ENCODE assay signal across 8 cellular contexts in the genomic region with DNA sequence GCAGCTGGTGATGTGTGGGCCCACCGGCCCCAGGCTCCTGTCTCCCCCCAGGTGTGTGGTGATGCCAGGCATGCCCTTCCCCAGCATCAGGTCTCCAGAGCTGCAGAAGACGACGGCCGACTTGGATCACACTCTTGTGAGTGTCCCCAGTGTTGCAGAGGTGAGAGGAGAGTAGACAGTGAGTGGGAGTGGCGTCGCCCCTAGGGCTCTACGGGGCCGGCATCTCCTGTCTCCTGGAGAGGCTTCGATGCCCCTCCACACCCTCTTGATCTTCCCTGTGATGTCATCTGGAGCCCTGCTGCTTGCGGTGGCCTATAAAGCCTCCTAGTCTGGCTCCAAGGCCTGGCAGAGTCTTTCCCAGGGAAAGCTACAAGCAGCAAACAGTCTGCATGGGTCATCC.
DNase-seq lines count a peak whose midpoint lies in the region; ATAC-seq and TF ChIP-seq lines count a peak whose summit lies in the region.
"Not testable (repeated sequence)": the region's sequence is repeated elsewhere in the genome, so short reads cannot be mapped to it uniquely, and the experiment has no call there.

No MANE protein-coding gene starts in this region.

- not testable (repeated sequence) for H3K27me3 Mint-ChIP-seq in activated naive CD8-positive, alpha-beta T cell treated with anti-CD3 and anti-CD28 coated beads, Interleukin-2, amount 10 ng/mL, durations not matched to agents 7 days and 5 days

- WGBS in sigmoid colon, 2 donors = 96 to 97% methylated on average over 6 of the region's 10 CpGs

- H3K27me3 ChIP-seq in DND-41 (ENCODE audit: insufficient read depth, low read length, poor library complexity); left lung; sigmoid colon; tibial artery: not testable (repeated sequence)

- TF ChIP-seq POLR2A in sigmoid colon (IDR thresholded peaks at IDR 0.05) = not testable (repeated sequence)

- not testable (repeated sequence) for H3K4me1 ChIP-seq in DND-41 (ENCODE audit: insufficient read depth, low read length); left lung; mucosa of descending colon (ENCODE audit: low read depth); sigmoid colon; tibial artery

- not testable (repeated sequence) for H3K4me2 ChIP-seq in DND-41 (ENCODE audit: insufficient read depth, low read length)

- H2AFZ ChIP-seq in DND-41 (ENCODE audit: low read depth, low read length) = not testable (repeated sequence)

- not testable (repeated sequence) for H3K79me2 ChIP-seq in DND-41 (ENCODE audit: insufficient read depth, low read length)

- H3K27ac Mint-ChIP-seq in activated naive CD8-positive, alpha-beta T cell treated with anti-CD3 and anti-CD28 coated beads, Interleukin-2, amount 10 ng/mL, durations not matched to agents 7 days and 5 days = not testable (repeated sequence)

- TF ChIP-seq EP300 in sigmoid colon (IDR thresholded peaks at IDR 0.05) = not testable (repeated sequence)

- not testable (repeated sequence) for H3K27ac ChIP-seq in DND-41 (ENCODE audit: low read length); left lung; sigmoid colon; tibial artery

- intact Hi-C loops in Right ventricle myocardium inferior (cut with DNase I); left lung (cut with DNase I); mucosa of descending colon (cut with DNase I, micrococcal nuclease); sigmoid colon (cut with DNase I); tibial artery (cut with DNase I; ENCODE audit: low total_unique reads): not testable (repeated sequence)

- POLR2A ChIA-PET in activated naive CD8-positive, alpha-beta T cell treated with anti-CD3 and anti-CD28 coated beads, Interleukin-2, amount 10 ng/mL, durations not matched to agents 7 days and 5 days (lab: Charles Lee) = not testable (repeated sequence)

- not testable (repeated sequence) for TF ChIP-seq CTCF in DND-41 (IDR thresholded peaks at IDR 0.05; ENCODE audit: borderline replicate concordance, extremely low read depth, low read length, poor library complexity, severe bottlenecking); left lung (IDR thresholded peaks at IDR 0.05); mucosa of descending colon (IDR thresholded peaks at IDR 0.05); sigmoid colon (IDR thresholded peaks at IDR 0.05); tibial artery (IDR thresholded peaks at IDR 0.05)

- not testable (repeated sequence) for H3K4me3 ChIP-seq in DND-41 (ENCODE audit: low read depth in 1 of 2, low read length in 2 of 2); left lung; mucosa of descending colon; sigmoid colon; tibial artery

- H3K9me3 Mint-ChIP-seq in activated naive CD8-positive, alpha-beta T cell treated with anti-CD3 and anti-CD28 coated beads, Interleukin-2, amount 10 ng/mL, durations not matched to agents 7 days and 5 days = not testable (repeated sequence)

- not testable (repeated sequence) for H3K4me3 Mint-ChIP-seq in activated naive CD8-positive, alpha-beta T cell treated with anti-CD3 and anti-CD28 coated beads, Interleukin-2, amount 10 ng/mL, durations not matched to agents 7 days and 5 days

- H3K4me1 Mint-ChIP-seq in activated naive CD8-positive, alpha-beta T cell treated with anti-CD3 and anti-CD28 coated beads, Interleukin-2, amount 10 ng/mL, durations not matched to agents 7 days and 5 days = not testable (repeated sequence)

- H3K36me3 Mint-ChIP-seq in activated naive CD8-positive, alpha-beta T cell treated with anti-CD3 and anti-CD28 coated beads, Interleukin-2, amount 10 ng/mL, durations not matched to agents 7 days and 5 days = not testable (repeated sequence)

- H3K9ac ChIP-seq in DND-41 (ENCODE audit: low read depth, low read length) = not testable (repeated sequence)

- not testable (repeated sequence) for ATAC-seq in DND-41 (ENCODE audit: insufficient read depth, low read depth); activated naive CD8-positive, alpha-beta T cell treated with anti-CD3 and anti-CD28 coated beads, Interleukin-2, amount 10 ng/mL, durations not matched to agents 7 days and 5 days (ENCODE audit: low read depth); Right ventricle myocardium inferior; left lung; mucosa of descending colon

- not testable (repeated sequence) for H3K9me3 ChIP-seq in DND-41 (ENCODE audit: insufficient read depth, low read length, severe bottlenecking); left lung; mucosa of descending colon; sigmoid colon; tibial artery

- H3K36me3 ChIP-seq in DND-41 (ENCODE audit: insufficient read depth, low read length); left lung; mucosa of descending colon (ENCODE audit: low read depth): not testable (repeated sequence)
- peaks cover 4 to 10% (median 8%) of the 10 kb centered on the region in 4 donors for H3K36me3 ChIP-seq in sigmoid colon
- peaks cover 5 to 11% (median 10%) of the 10 kb centered on the region in 3 donors for H3K36me3 ChIP-seq in tibial artery

- not testable (repeated sequence) for H4K20me1 ChIP-seq in DND-41 (ENCODE audit: insufficient read depth, low read length)

- DNase-seq in DND-41 (peak; percentile 4), Right ventricle myocardium inferior (ENCODE audit: missing footprints) (peak; percentile 23), left lung (peak; percentile 17 to 18), mucosa of descending colon (peak in 2 of 3 donors; percentile 4 to 37), sigmoid colon (peak; percentile 72), tibial artery (peak; percentile 17 to 74)
- peak; percentile 57 for DNase-seq in activated CD8-positive, alpha-beta memory T cell treated with anti-CD3 and anti-CD28 coated beads for 24 hours
- peak; percentile 22 for DNase-seq in activated naive CD8-positive, alpha-beta T cell treated with anti-CD3 and anti-CD28 coated beads, Interleukin-2, amount 10 ng/mL, durations not matched to agents 7 days and 5 days

Comparison
In these comparisons a context has a peak if more than half of its experiments do, and no peak if none do; other contexts are left out.
1. DNase-seq: peak in every context shown above with its lines; median percentile 72 in sigmoid colon; 57 in activated CD8-positive, alpha-beta memory T cell treated with anti-CD3 and anti-CD28 coated beads for 24 hours; 46 in tibial artery; 23 in Right ventricle myocardium inferior; 22 in activated naive CD8-positive, alpha-beta T cell treated with anti-CD3 and anti-CD28 coated beads, Interleukin-2, amount 10 ng/mL, durations not matched to agents 7 days and 5 days; 20 in mucosa of descending colon; 18 in left lung; 4 in DND-41.